Comparison of ENCODE assay signal across 10 cellular contexts in genomic region chr10:101293007-101293723, GRCh38.
DNase-seq lines count a peak whose midpoint lies in the region; ATAC-seq and TF ChIP-seq lines count a peak whose summit lies in the region.
"Had no signal": no experiment of that assay in that cellular context is flagged by ENCODE, and none has a peak within 500 bp of the region (broad histone marks: within the 10 kb centered on the region; RNA-seq: fewer than 3 reads in every experiment).

No MANE protein-coding gene starts in this region.

- peak in 6 of 8 donors; percentile 11 to 45 (median 32) for ATAC-seq in heart right ventricle
- no peak for ATAC-seq in GM19035 (IDR thresholded peaks at IDR 0.05; ENCODE audit: unreplicated experiment)
- ATAC-seq in GM18511 (IDR thresholded peaks at IDR 0.05; ENCODE audit: unreplicated experiment): no peak

- no peak overlapping the region for H2BK5ac ChIP-seq in trophoblast cell (ENCODE audit: low read depth, low read length, poor library complexity)

- intact Hi-C loops in heart right ventricle (cut with DNase I): loop anchor here in 8 of 10 donors (2.0 to 10.0 kb wide), 9 partner anchors 71 to 282 kb away; no protein-coding TSS in a partner anchor

- H3K79me1 ChIP-seq in trophoblast cell (ENCODE audit: low read length): no peaks in the 10 kb centered on the region

- H3K23ac ChIP-seq in trophoblast cell (ENCODE audit: low read length): no peak overlapping the region

- POLR2A ChIA-PET in HEK293 (lab: Yijun Ruan, JAX): interaction anchor here (0.9 to 1.3 kb wide), 3 partner anchors 14 to 278 kb away, joined by 3 to 7 read pairs (median 6); partner anchors contain the start of gene LBX1

- H3K14ac ChIP-seq in trophoblast cell (ENCODE audit: low read length): no peak overlapping the region

- H3K27me3 ChIP-seq in SJCRH30 (no peaks in the 10 kb centered on the region), heart right ventricle (peaks cover 5 to 90% (median 58%) of the 10 kb centered on the region in 7 donors), trophoblast cell (ENCODE audit: insufficient read depth, low read length) (peaks cover 38% of the 10 kb centered on the region)

- no peak overlapping the region for H3K9ac ChIP-seq in trophoblast cell (ENCODE audit: low read length)

- no peak overlapping the region for H3K4ac ChIP-seq in trophoblast cell (ENCODE audit: low read depth, low read length)

- H3K18ac ChIP-seq in trophoblast cell (ENCODE audit: low read length): no peak overlapping the region

- no peak overlapping the region for H4K91ac ChIP-seq in trophoblast cell (ENCODE audit: low read depth, low read length)

- H3K27ac ChIP-seq in HEK293 (ENCODE audit: extremely low read depth, low read depth, low read length) (peak overlapping the region; percentile 35; the same call in 1 of the 2 replicates), SJCRH30 (peak overlapping the region; percentile 94), heart right ventricle (peak overlapping the region in 5 of 10 donors; percentile 57 to 81 (median 68)), trophoblast cell (ENCODE audit: low read depth, low read length) (no peak overlapping the region)

- WGBS in heart right ventricle, 2 donors: 28 to 34% methylated on average over 16 to 17 of the region's 17 CpGs
- no CpG with 5 or more reads among the region's 17 CpGs for WGBS in trophoblast cell (ENCODE audit: extremely low coverage, insufficient coverage, insufficient read length)

- H3K4me1 ChIP-seq in HEK293 (ENCODE audit: control insufficient read depth, insufficient read depth, low read length): peaks cover 3% of the 10 kb centered on the region; the same call in 1 of the 2 replicates
- peaks cover 68% of the 10 kb centered on the region for H3K4me1 ChIP-seq in SJCRH30
- peaks cover 0 to 26% (median 12%) of the 10 kb centered on the region in 9 donors for H3K4me1 ChIP-seq in heart right ventricle
- peaks cover 5 to 11% of the 10 kb centered on the region in 2 experiments for H3K4me1 ChIP-seq in trophoblast cell (ENCODE audit: control insufficient read depth in 1 of 2, insufficient read depth in 2 of 2, low read length in 2 of 2)

- no peak overlapping the region for H2BK12ac ChIP-seq in trophoblast cell (ENCODE audit: low read length)

- CTCF ChIA-PET in HEK293 (lab: Yijun Ruan, JAX): interaction anchor here (0.5 to 9.1 kb wide), 13 partner anchors 8 to 544 kb away, joined by 3 to 124 read pairs (median 4); no protein-coding TSS in a partner anchor

- H2AFZ ChIP-seq in trophoblast cell (ENCODE audit: insufficient read depth, low read length, poor library complexity): no peak overlapping the region

- H3K36me3 ChIP-seq in HEK293 (ENCODE audit: control insufficient read depth in 2 of 2, insufficient read depth in 1 of 2, low read length in 2 of 2) (no peaks in the 10 kb centered on the region), SJCRH30 (no peaks in the 10 kb centered on the region), heart right ventricle (no peaks in the 10 kb centered on the region), trophoblast cell (ENCODE audit: control insufficient read depth in 1 of 2, insufficient read depth in 2 of 2, low read length in 2 of 2) (no peaks in the 10 kb centered on the region)

- peak; percentile 79 to 86 for DNase-seq in SJCRH30
- DNase-seq in heart right ventricle: peak in 1 of 2 donors; percentile 14
- DNase-seq in trophoblast cell: no peak
- DNase-seq in activated CD8-positive, alpha-beta memory T cell treated with anti-CD3 and anti-CD28 coated beads for 24 hours: no peak
- DNase-seq in HK-2 (ENCODE audit: unreplicated experiment): no peak
- DNase-seq: activated T-cell treated with anti-CD3 and anti-CD28 coated beads, Interleukin-2, amount 50 U/mL, for 4 hours; MV-4-11 had no signal

- peak overlapping the region; percentile 51; the same call in 1 of the 2 replicates for H3K4me3 ChIP-seq in HEK293 (ENCODE audit: low read depth, low read length)
- H3K4me3 ChIP-seq in SJCRH30: peak overlapping the region; percentile 65
- peak overlapping the region in 9 of 10 donors; percentile 45 to 67 (median 62) for H3K4me3 ChIP-seq in heart right ventricle
- H3K4me3 ChIP-seq in trophoblast cell (ENCODE audit: low read depth, low read length): no peak overlapping the region

- H4K8ac ChIP-seq in trophoblast cell (ENCODE audit: low read depth, low read length): no peak overlapping the region

- TF ChIP-seq CTCF in HEK293 (tag by site-specific recombination; IDR thresholded peaks at IDR 0.05) (no peak), heart right ventricle (IDR thresholded peaks at IDR 0.05) (no peak)

- no peak overlapping the region for H2BK120ac ChIP-seq in trophoblast cell (ENCODE audit: insufficient read depth, low read length, poor library complexity)

- no peak overlapping the region for H4K12ac ChIP-seq in trophoblast cell (ENCODE audit: low read depth, low read length)

- H3K9me3 ChIP-seq in HEK293 (ENCODE audit: control insufficient read depth, insufficient read depth, low read depth, low read length) (no peaks in the 10 kb centered on the region), SJCRH30 (replicated peaks) (no peaks in the 10 kb centered on the region), heart right ventricle (no peaks in the 10 kb centered on the region), trophoblast cell (ENCODE audit: insufficient read depth, low read depth, low read length) (peaks cover 2% of the 10 kb centered on the region)

- H3K79me2 ChIP-seq in trophoblast cell (ENCODE audit: control insufficient read depth, insufficient read depth, low read length, poor library complexity): no peaks in the 10 kb centered on the region

- H3K4me2 ChIP-seq in trophoblast cell (ENCODE audit: low read length): peak overlapping the region; percentile 71

- H2AK5ac ChIP-seq in trophoblast cell (ENCODE audit: low read length): no peak overlapping the region

TF ChIP-seq in HEK293, 187 proteins besides CTCF, POLR2A, EP300 and RAD21 (continues in another document):
- TF ChIP-seq ZNF366 (tag by site-specific recombination; conservative IDR thresholded peaks at IDR 0.05) (peak; percentile 70; the same call in 1 of the 2 replicates), ZNF155 (tag by site-specific recombination; IDR thresholded peaks at IDR 0.05) (no peak), ZFP69B (tag by site-specific recombination; IDR thresholded peaks at IDR 0.05) (no peak), ZSCAN16 (tag by site-specific recombination; IDR thresholded peaks at IDR 0.05) (no peak), HOXA7 (CRISPR knock-in tag; IDR thresholded peaks at IDR 0.05; ENCODE audit: borderline replicate concordance) (no peak), ZNF341 (tag by site-specific recombination; IDR thresholded peaks at IDR 0.05; ENCODE audit: low read depth) (peak; percentile 73), KLF1 (tag by site-specific recombination; IDR thresholded peaks at IDR 0.05) (peak; percentile 56), AEBP2 (tag by site-specific recombination; IDR thresholded peaks at IDR 0.05; ENCODE audit: borderline replicate concordance) (no peak), ZNF621 (tag by site-specific recombination; IDR thresholded peaks at IDR 0.05) (no peak), ZNF16 (tag by site-specific recombination; IDR thresholded peaks at IDR 0.05; ENCODE audit: low read depth) (no peak), ZNF645 (tag by site-specific recombination; IDR thresholded peaks at IDR 0.05) (no peak), MEIS1 (CRISPR knock-in tag; IDR thresholded peaks at IDR 0.05; ENCODE audit: borderline replicate concordance) (no peak), SP3 (tag by site-specific recombination; IDR thresholded peaks at IDR 0.05) (peak; percentile 84), ZNF211 (tag by site-specific recombination; IDR thresholded peaks at IDR 0.05; ENCODE audit: low read depth) (no peak), FEZF1 (tag by site-specific recombination; IDR thresholded peaks at IDR 0.05) (no peak), ZBTB8A (tag by site-specific recombination; IDR thresholded peaks at IDR 0.05) (no peak), YY1 (tag by site-specific recombination; IDR thresholded peaks at IDR 0.05) (no peak), ZNF350 (tag by site-specific recombination; IDR thresholded peaks at IDR 0.05) (no peak), ZBTB7A (tag by site-specific recombination; IDR thresholded peaks at IDR 0.05; ENCODE audit: low read depth) (no peak), KLF7 (tag by site-specific recombination; IDR thresholded peaks at IDR 0.05; ENCODE audit: borderline replicate concordance) (peak; percentile 1; the same call in 1 of the 2 replicates), ZNF324 (tag by site-specific recombination; IDR thresholded peaks at IDR 0.05) (no peak), ZNF202 (tag by site-specific recombination; IDR thresholded peaks at IDR 0.05; ENCODE audit: borderline replicate concordance) (no peak), ZNF514 (tag by site-specific recombination; IDR thresholded peaks at IDR 0.05) (no peak), ZNF76 (tag by site-specific recombination; IDR thresholded peaks at IDR 0.05; ENCODE audit: borderline replicate concordance, low read depth) (peak; percentile 26; the same call in 1 of the 2 replicates)

Comparison
In these comparisons a context has a peak if more than half of its experiments do, and no peak if none do; other contexts are left out.
1. DNase-seq: peak in SJCRH30 (2 of 2); none in trophoblast cell (0 of 2), activated CD8-positive, alpha-beta memory T cell treated with anti-CD3 and anti-CD28 coated beads for 24 hours (single experiment) and HK-2 (single experiment).
2. ATAC-seq: peak in heart right ventricle (6 of 8); none in GM19035 (single experiment) and GM18511 (single experiment).